In the genomic region with DNA sequence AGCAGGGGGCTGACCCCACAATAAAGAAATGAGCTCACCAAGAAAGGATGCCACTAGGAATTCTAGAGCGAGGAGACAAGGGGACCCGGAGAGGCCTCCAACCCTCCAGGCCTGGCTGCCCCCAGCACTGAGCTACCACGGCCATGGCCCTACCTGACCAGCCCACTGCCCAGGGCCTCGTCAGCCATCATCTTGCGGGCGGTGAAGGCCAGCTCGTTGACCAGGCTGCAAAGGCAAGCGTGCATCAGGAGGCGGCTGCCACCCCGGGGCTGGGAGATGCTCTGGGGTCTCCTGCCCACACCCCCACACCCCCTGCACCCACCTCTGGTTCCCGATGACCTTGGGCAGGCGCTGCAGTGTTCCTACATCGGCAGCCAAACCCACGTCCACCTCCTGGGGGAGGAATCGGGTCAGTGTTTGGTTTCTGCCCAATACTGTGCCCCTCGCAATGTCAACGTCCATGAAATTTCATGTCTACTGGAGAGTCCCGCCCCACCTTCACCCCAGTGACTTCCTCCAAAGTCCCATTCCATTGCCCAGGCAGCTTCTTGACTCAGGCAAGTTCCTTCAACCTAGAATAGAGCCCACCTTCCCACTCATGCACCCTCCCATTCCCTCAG, we compare ENCODE assay signal across 28 cellular contexts. TPM values are rescaled to one million over a fixed set of nuclear protein-coding genes. Genes with fewer than 3 reads are reported as not detected.
"Had no signal": no experiment of that assay in that cellular context is flagged by ENCODE, and none has a peak within 500 bp of the region (broad histone marks: within the 10 kb centered on the region; RNA-seq: fewer than 3 reads in every experiment).

No MANE protein-coding gene starts in this region.

- ATAC-seq: activated T-cell treated with anti-CD3 and anti-CD28 coated beads, Interleukin-2, amount 50 U/mL, for 72 hours; gastrocnemius medialis; heart left ventricle; stimulated activated naive CD8-positive, alpha-beta T cell treated with anti-CD3 and anti-CD28 coated beads, Interleukin-15, Interleukin-2, amounts not matched to agents 100 U/mL and 50 U/mL, for 24 hours had no signal

- H3K4me1 ChIP-seq: breast epithelium, tibial nerve had no signal

- H3K9me3 ChIP-seq: adrenal gland, breast epithelium, gastrocnemius medialis, heart left ventricle, left ventricle myocardium inferior, tibial nerve had no signal

- H3K4me3 ChIP-seq: adrenal gland, breast epithelium, gastrocnemius medialis, heart left ventricle, left ventricle myocardium inferior, tibial nerve had no signal

- DNase-seq: activated CD4-positive, alpha-beta T cell treated with anti-CD3 and anti-CD28 coated beads for 48 hours; activated CD4-positive, CD25-positive, alpha-beta regulatory T cell; activated CD8-positive, alpha-beta memory T cell treated with anti-CD3 and anti-CD28 coated beads, Interleukin-2, amount 50 U/mL, for 4 hours; activated effector memory CD4-positive, alpha-beta T cell treated with anti-CD3 and anti-CD28 coated beads, Interleukin-2, amount 50 U/mL, for 16 hours; activated T-cell treated with anti-CD3 and anti-CD28 coated beads, Interleukin-2, amount 50 U/mL, for 72 hours; adrenal gland; cortex of kidney; gastrocnemius medialis; heart left ventricle; kidney glomerular epithelial cell; left ventricle myocardium inferior; mammary epithelial cell; midbrain; nephron progenitor cell; occipital lobe; retina; stimulated activated CD4-positive, alpha-beta T cell treated with anti-CD3 and anti-CD28 coated beads, Interleukin-12 subunit alpha, Interleukin-12 subunit beta, amount 100 ng/mL, for 4 hours; stimulated activated CD4-positive, alpha-beta T cell treated with anti-CD3 and anti-CD28 coated beads, Interleukin-1b, Interleukin-23, amount 100 ng/mL, for 48 hours; stimulated activated CD8-positive, alpha-beta memory T cell treated with anti-CD3 and anti-CD28 coated beads, Interleukin-4, amount 100 ng/mL, for 48 hours; stimulated activated naive CD8-positive, alpha-beta T cell treated with anti-CD3 and anti-CD28 coated beads, Interleukin-15, Interleukin-2, amounts not matched to agents 100 U/mL and 50 U/mL, for 24 hours; substantia nigra; T1000 had no signal

- FAIRE-seq: astrocyte had no signal

- H3K27me3 ChIP-seq: adrenal gland, breast epithelium, gastrocnemius medialis, heart left ventricle, tibial nerve had no signal

- H3K27ac ChIP-seq: adrenal gland, breast epithelium, gastrocnemius medialis, heart left ventricle, left ventricle myocardium inferior had no signal

RNA-seq across cellular contexts. Expression of a gene that starts 3.5 kb away (rescaled TPM):
- total RNA-seq: myocyte had no signal

RNA-seq across cellular contexts. Expression of a gene that starts 27.2 kb away (rescaled TPM):
- total RNA-seq: activated T-cell treated with anti-CD3 and anti-CD28 coated beads, Interleukin-2, amount 50 U/mL, for 72 hours; adrenal gland; astrocyte; gastrocnemius medialis; heart left ventricle; left ventricle myocardium inferior; myocyte; occipital lobe; posterior vena cava; T-helper 1 cell treated with Interleukin-12 subunit alpha and Interleukin-12 subunit beta and Interleukin-4 antibody, amounts not matched to agents 30 ng/mL and 1 ng/mL, for 36 hours; tibial nerve had no signal
- polyA plus RNA-seq: heart left ventricle had no signal

RNA-seq across cellular contexts. Expression of a gene that starts 42.9 kb away (rescaled TPM):
- total RNA-seq: activated T-cell treated with anti-CD3 and anti-CD28 coated beads, Interleukin-2, amount 50 U/mL, for 72 hours; adrenal gland; astrocyte; gastrocnemius medialis; heart left ventricle; left ventricle myocardium inferior; myocyte; posterior vena cava; T-helper 1 cell treated with Interleukin-12 subunit alpha and Interleukin-12 subunit beta and Interleukin-4 antibody, amounts not matched to agents 30 ng/mL and 1 ng/mL, for 36 hours; tibial nerve had no signal
- polyA plus RNA-seq: adrenal gland had no signal
